ENCODE assay signal across 8 cellular contexts in genomic region chr21:42892582-42892930, GRCh38. TPM values are rescaled to one million over a fixed set of nuclear protein-coding genes. Genes with fewer than 3 reads are reported as not detected.
DNase-seq lines count a peak whose midpoint lies in the region; TF ChIP-seq lines count a peak whose summit lies in the region.

No MANE protein-coding gene starts in this region.

- no peak for TF ChIP-seq EP300 in ovary (IDR thresholded peaks at IDR 0.05)

- intact Hi-C loops in esophagus squamous epithelium (cut with DNase I) (no loop called here), ovary (cut with DNase I) (loop anchor here in 1 of 4 donors (10.0 kb wide), 1 partner anchor 82 kb away; the partner anchor contains the start of gene PKNOX1)

- TF ChIP-seq CTCF in Peyer's patch (IDR thresholded peaks at IDR 0.05) (no peak), esophagus squamous epithelium (IDR thresholded peaks at IDR 0.05) (no peak), ovary (IDR thresholded peaks at IDR 0.05) (no peak)

- H3K9me3 ChIP-seq in Peyer's patch (no peaks in the 10 kb centered on the region), esophagus squamous epithelium (no peaks in the 10 kb centered on the region), ovary (no peaks in the 10 kb centered on the region)

- H3K4me1 ChIP-seq in Peyer's patch (no peaks in the 10 kb centered on the region), esophagus squamous epithelium (peaks cover 0 to 22% (median 3%) of the 10 kb centered on the region in 3 donors), ovary (ENCODE audit: insufficient read depth) (no peaks in the 10 kb centered on the region)

- H3K36me3 ChIP-seq in Peyer's patch: peaks cover 0 to 14% (median 0%) of the 10 kb centered on the region in 3 donors
- H3K36me3 ChIP-seq in esophagus squamous epithelium: peaks cover 0 to 25% (median 6%) of the 10 kb centered on the region in 3 donors
- H3K36me3 ChIP-seq in ovary: no peaks in the 10 kb centered on the region

- peak overlapping the region; percentile 92 to 99 (median 95) for H3K27ac ChIP-seq in Peyer's patch
- peak overlapping the region; percentile 94 to 99 (median 98) for H3K27ac ChIP-seq in esophagus squamous epithelium
- peak overlapping the region; percentile 50 to 88 for H3K27ac ChIP-seq in ovary

- H3K27me3 ChIP-seq in Peyer's patch (no peaks in the 10 kb centered on the region), esophagus squamous epithelium (no peaks in the 10 kb centered on the region), ovary (no peaks in the 10 kb centered on the region)

- WGBS in esophagus squamous epithelium, 2 donors: 10 to 13% methylated on average over 13 to 17 of the region's 18 CpGs
- WGBS in ovary, 3 donors: 8 to 15% (median 13%) methylated on average over 18 of the region's 18 CpGs

- DNase-seq in NOMO-1 treated with DMSO at 0.1 percent for 48 hours (lab: John Stamatoyannopoulos, UW; ENCODE audit: unreplicated experiment): peak; percentile 46
- DNase-seq in NOMO-1 treated with dmso at 0.1 percent for 144 hours (lab: John Stamatoyannopoulos, UW; ENCODE audit: unreplicated experiment): no peak
- no peak for DNase-seq in Peyer's patch
- no peak for DNase-seq in esophagus squamous epithelium (lab: John Stamatoyannopoulos, UW)
- no peak for DNase-seq in ovary
- DNase-seq in erythroblast (lab: John Stamatoyannopoulos, UW): no peak
- DNase-seq in activated gamma-delta T cell (lab: John Stamatoyannopoulos, UW): no peak
- no peak for DNase-seq in amniotic stem cell (lab: John Stamatoyannopoulos, UW)

- no peak for TF ChIP-seq POLR2A in Peyer's patch (IDR thresholded peaks at IDR 0.05)
- TF ChIP-seq POLR2A in esophagus squamous epithelium (IDR thresholded peaks at IDR 0.05): no peak
- no peak for TF ChIP-seq POLR2A in ovary (IDR thresholded peaks at IDR 0.05)
- TF ChIP-seq POLR2A in erythroblast (IDR thresholded peaks at IDR 0.05; ENCODE audit: low read length): no peak

- H3K4me3 ChIP-seq in Peyer's patch: peak overlapping the region; percentile 60 to 99 (median 79)
- peak overlapping the region; percentile 72 to 99 (median 92) for H3K4me3 ChIP-seq in esophagus squamous epithelium
- peak overlapping the region; percentile 85 for H3K4me3 ChIP-seq in ovary

RNA-seq across cellular contexts. Expression of gene NDUFV3, which starts 0.6 kb away (rescaled TPM):
- total RNA-seq in Peyer's patch (10 to 100 TPM; 32.9 to 73.4 (median 54.9) TPM), esophagus squamous epithelium (10 to 100 TPM; 32.3 to 48.4 (median 38.0) TPM), ovary (10 to 100 TPM; 32.0 to 41.6 (median 37.8) TPM)
- 10 to 100 TPM; 24.9 to 51.4 TPM for polyA plus RNA-seq in ovary

RNA-seq across cellular contexts. Expression of gene WDR4, which starts 13.2 kb away (rescaled TPM):
- total RNA-seq in Peyer's patch (10 to 100 TPM; 12.8 to 51.2 (median 26.3) TPM), esophagus squamous epithelium (10 to 100 TPM in 3 of 4 donors, 1 to 10 TPM in 1; 4.1 to 20.8 (median 17.2) TPM), ovary (10 to 100 TPM in 6 of 7 donors, 1 to 10 TPM in 1; 6.0 to 33.1 (median 16.6) TPM)
- polyA plus RNA-seq in ovary: 1 to 10 TPM; 3.2 to 9.3 TPM

RNA-seq across cellular contexts. Expression of gene ERVH48-1, which starts 32.9 kb away (rescaled TPM):
- total RNA-seq in Peyer's patch (not detected), esophagus squamous epithelium (under 1 TPM in 1 of 4 donors, not detected in 3; 0.19 TPM), ovary (under 1 TPM in 1 of 7 donors, not detected in 6; 0.11 TPM)
- not detected for polyA plus RNA-seq in ovary
